29 cellular contexts compared by ENCODE assay signal in the genomic region with DNA sequence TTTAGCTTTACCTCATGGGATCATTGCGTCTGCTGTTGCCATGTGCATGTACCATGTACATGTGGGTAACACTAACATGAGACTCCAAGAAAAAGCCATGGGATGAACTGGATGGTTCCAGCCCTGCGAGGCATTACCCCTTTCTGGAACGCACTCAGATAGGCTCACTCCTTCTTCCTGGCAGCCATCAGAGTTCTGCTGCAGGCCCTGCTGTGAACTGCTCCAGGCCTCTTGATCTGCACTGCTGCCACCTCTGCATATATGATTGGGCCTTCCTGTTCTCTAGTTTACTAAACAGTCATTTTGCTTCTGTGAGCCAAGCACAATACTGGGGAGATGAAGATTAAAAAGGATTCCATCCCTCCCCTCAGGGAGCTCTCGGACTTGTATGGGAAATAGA.
"Had no signal": no experiment of that assay in that cellular context is flagged by ENCODE, and none has a peak within 500 bp of the region (broad histone marks: within the 10 kb centered on the region; RNA-seq: fewer than 3 reads in every experiment).

No MANE protein-coding gene starts in this region.

- H3K4me1 ChIP-seq: pancreas, prostate gland, spleen, suprapubic skin, testis, uterus had no signal

- H3K36me3 ChIP-seq: neutrophil, pancreas, prostate gland, spleen, suprapubic skin, tibial artery, transverse colon, upper lobe of right lung, uterus had no signal

- FAIRE-seq: pancreas had no signal

- H3K27ac ChIP-seq: neutrophil, pancreas, prostate gland, skin epidermis, spleen, suprapubic skin, testis, tibial artery, transverse colon, upper lobe of right lung, uterus had no signal

- H3K9me3 ChIP-seq: neutrophil, pancreas, prostate gland, spleen, suprapubic skin, testis, tibial artery, transverse colon, upper lobe of right lung, uterus had no signal

- H3K4me3 ChIP-seq: pancreas, prostate gland, skin epidermis, smooth muscle cell, spleen, suprapubic skin, testis, tibial artery, transverse colon, upper lobe of right lung, uterus had no signal

- ATAC-seq: naive thymus-derived CD8-positive, alpha-beta T cell; natural killer cell treated with Interleukin-12 subunit alpha and Interleukin-12 subunit beta and Interleukin-15 and Interleukin-18, amount 100 ng/mL, for 72 hours; pancreas; sciatic nerve; stimulated activated memory B cell treated with anti-CD40 and anti-IgM and Interleukin-4, amounts not matched to agents 10 μg/mL and 1 μg/mL and 100 μg/mL, for 72 hours; stimulated activated naive CD8-positive, alpha-beta T cell treated with anti-CD3 and anti-CD28 coated beads, Interleukin-15, amount 100 ng/mL, for 72 hours; stimulated activated naive CD8-positive, alpha-beta T cell treated with anti-CD3 and anti-CD28 coated beads, Interleukin-15, Interleukin-2, amounts not matched to agents 100 U/mL and 50 U/mL, for 24 hours; upper lobe of right lung had no signal

- DNase-seq: naive thymus-derived CD8-positive, alpha-beta T cell; nephron progenitor cell; nucleus accumbens; pancreas; retina; right cardiac atrium; spleen; stimulated activated CD4-positive, alpha-beta T cell treated with anti-CD3 and anti-CD28 coated beads, Interleukin-12 subunit alpha, Interleukin-12 subunit beta, amount 100 ng/mL, for 4 hours; stimulated activated CD4-positive, alpha-beta T cell treated with anti-CD3 and anti-CD28 coated beads, Interleukin-1b, Interleukin-23, amount 100 ng/mL, for 48 hours; stimulated activated CD4-positive, alpha-beta T cell treated with anti-CD3 and anti-CD28 coated beads, Interleukin-4, amount 100 ng/mL, for 1 hour; stimulated activated CD4-positive, alpha-beta T cell treated with anti-CD3 and anti-CD28 coated beads, Interleukin-4, amount 100 ng/mL, for 4 hours; stimulated activated CD8-positive, alpha-beta memory T cell treated with anti-CD3 and anti-CD28 coated beads, Interleukin-4, amount 100 ng/mL, for 48 hours; stimulated activated naive CD4-positive, alpha-beta T cell; stimulated activated naive CD8-positive, alpha-beta T cell treated with anti-CD3 and anti-CD28 coated beads, Interleukin-15, amount 100 ng/mL, for 72 hours; stimulated activated naive CD8-positive, alpha-beta T cell treated with anti-CD3 and anti-CD28 coated beads, Interleukin-15, Interleukin-2, amounts not matched to agents 100 U/mL and 50 U/mL, for 24 hours; substantia nigra; testis; tibial artery; transverse colon; upper lobe of right lung; uterus had no signal

- H3K27me3 ChIP-seq: neutrophil, pancreas, spleen, suprapubic skin, testis, tibial artery, transverse colon, upper lobe of right lung, uterus had no signal

- H3K4me2 ChIP-seq: smooth muscle cell had no signal
